ENCODE assay signal across 1 cellular context in the genomic region with DNA sequence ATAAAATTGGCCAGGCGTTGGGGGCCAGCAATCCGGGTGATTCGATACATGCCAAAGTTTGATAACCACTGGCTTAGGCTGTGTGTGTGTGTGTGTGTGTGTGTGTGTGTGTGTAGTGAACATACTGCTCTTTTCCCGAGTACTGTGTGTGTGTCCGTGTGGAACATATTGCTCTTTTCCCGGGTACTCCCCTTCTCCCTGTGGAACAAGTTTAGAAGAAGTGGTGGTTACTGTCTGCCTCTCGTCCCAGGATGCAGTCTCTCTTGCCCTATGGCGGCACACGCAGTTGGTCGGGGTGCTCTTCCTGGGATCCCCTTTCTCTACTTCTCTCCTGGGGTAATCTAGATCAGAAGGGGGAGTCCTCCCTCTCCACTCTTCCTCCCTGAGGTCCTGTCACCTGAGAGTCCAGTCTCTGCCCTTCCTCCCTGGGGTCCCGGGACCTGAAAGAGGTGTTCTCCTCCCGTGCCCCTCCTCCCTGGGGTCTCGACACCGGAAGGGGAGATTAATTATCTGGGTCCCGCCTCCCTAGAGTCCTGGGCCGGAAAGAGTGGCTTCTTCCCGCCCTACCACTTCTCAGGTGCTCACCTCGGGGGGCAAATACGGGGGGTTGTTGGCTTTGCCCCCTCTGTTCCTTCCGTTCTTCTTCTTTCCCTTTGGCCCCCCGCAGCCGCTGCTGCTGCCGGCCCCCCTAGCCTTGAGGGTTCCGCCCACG.
TF ChIP-seq lines count a peak whose summit lies in the region.

No MANE protein-coding gene starts in this region.

TF ChIP-seq in GM12878, 131 proteins besides CTCF, POLR2A, EP300 and RAD21 (continued from another document and continues in another):
- TF ChIP-seq NFYA (IDR thresholded peaks at IDR 0.05; ENCODE audit: borderline replicate concordance, low read depth, low read length), result no peak
- TF ChIP-seq TCF3 (IDR thresholded peaks at IDR 0.05; ENCODE audit: borderline replicate concordance, insufficient read depth, low read depth, low read length), result no peak
- no peak for TF ChIP-seq WRNIP1 (IDR thresholded peaks at IDR 0.05; ENCODE audit: borderline replicate concordance, low read depth, low read length)
- TF ChIP-seq, protein P1, sequence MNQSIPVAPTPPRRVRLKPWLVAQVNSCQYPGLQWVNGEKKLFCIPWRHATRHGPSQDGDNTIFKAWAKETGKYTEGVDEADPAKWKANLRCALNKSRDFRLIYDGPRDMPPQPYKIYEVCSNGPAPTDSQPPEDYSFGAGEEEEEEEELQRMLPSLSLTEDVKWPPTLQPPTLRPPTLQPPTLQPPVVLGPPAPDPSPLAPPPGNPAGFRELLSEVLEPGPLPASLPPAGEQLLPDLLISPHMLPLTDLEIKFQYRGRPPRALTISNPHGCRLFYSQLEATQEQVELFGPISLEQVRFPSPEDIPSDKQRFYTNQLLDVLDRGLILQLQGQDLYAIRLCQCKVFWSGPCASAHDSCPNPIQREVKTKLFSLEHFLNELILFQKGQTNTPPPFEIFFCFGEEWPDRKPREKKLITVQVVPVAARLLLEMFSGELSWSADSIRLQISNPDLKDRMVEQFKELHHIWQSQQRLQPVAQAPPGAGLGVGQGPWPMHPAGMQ (IDR thresholded peaks at IDR 0.05; ENCODE audit: borderline replicate concordance), result no peak
- TF ChIP-seq BMI1 (IDR thresholded peaks at IDR 0.05; ENCODE audit: borderline replicate concordance), result no peak
- TF ChIP-seq CBFB (IDR thresholded peaks at IDR 0.05; ENCODE audit: low read depth), result no peak
- TF ChIP-seq, protein P2, sequence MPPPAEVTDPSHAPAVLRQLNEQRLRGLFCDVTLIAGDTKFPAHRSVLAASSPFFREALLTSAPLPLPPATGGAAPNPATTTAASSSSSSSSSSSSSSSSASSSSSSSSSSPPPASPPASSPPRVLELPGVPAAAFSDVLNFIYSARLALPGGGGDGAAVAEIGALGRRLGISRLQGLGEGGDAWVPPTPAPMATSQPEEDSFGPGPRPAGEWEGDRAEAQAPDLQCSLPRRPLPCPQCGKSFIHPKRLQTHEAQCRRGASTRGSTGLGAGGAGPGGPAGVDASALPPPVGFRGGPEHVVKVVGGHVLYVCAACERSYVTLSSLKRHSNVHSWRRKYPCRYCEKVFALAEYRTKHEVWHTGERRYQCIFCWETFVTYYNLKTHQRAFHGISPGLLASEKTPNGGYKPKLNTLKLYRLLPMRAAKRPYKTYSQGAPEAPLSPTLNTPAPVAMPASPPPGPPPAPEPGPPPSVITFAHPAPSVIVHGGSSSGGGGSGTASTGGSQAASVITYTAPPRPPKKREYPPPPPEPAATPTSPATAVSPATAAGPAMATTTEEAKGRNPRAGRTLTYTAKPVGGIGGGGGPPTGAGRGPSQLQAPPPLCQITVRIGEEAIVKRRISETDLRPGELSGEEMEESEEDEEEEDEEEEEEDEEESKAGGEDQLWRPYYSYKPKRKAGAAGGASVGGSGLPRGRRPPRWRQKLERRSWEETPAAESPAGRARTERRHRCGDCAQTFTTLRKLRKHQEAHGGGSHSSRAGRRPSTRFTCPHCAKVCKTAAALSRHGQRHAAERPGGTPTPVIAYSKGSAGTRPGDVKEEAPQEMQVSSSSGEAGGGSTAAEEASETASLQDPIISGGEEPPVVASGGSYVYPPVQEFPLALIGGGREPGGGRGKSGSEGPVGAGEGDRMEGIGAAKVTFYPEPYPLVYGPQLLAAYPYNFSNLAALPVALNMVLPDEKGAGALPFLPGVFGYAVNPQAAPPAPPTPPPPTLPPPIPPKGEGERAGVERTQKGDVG (CRISPR knock-in tag; IDR thresholded peaks at IDR 0.05), result no peak
- TF ChIP-seq, protein P3, sequence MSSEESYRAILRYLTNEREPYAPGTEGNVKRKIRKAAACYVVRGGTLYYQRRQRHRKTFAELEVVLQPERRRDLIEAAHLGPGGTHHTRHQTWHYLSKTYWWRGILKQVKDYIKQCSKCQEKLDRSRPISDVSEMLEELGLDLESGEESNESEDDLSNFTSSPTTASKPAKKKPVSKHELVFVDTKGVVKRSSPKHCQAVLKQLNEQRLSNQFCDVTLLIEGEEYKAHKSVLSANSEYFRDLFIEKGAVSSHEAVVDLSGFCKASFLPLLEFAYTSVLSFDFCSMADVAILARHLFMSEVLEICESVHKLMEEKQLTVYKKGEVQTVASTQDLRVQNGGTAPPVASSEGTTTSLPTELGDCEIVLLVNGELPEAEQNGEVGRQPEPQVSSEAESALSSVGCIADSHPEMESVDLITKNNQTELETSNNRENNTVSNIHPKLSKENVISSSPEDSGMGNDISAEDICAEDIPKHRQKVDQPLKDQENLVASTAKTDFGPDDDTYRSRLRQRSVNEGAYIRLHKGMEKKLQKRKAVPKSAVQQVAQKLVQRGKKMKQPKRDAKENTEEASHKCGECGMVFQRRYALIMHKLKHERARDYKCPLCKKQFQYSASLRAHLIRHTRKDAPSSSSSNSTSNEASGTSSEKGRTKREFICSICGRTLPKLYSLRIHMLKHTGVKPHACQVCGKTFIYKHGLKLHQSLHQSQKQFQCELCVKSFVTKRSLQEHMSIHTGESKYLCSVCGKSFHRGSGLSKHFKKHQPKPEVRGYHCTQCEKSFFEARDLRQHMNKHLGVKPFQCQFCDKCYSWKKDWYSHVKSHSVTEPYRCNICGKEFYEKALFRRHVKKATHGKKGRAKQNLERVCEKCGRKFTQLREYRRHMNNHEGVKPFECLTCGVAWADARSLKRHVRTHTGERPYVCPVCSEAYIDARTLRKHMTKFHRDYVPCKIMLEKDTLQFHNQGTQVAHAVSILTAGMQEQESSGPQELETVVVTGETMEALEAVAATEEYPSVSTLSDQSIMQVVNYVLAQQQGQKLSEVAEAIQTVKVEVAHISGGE (CRISPR knock-in tag; IDR thresholded peaks at IDR 0.05), result no peak
- TF ChIP-seq MYC (IDR thresholded peaks at IDR 0.05; ENCODE audit: insufficient read depth, insufficient read length, insufficient replicate concordance, low read length, severe bottlenecking), result no peak
- TF ChIP-seq PML (IDR thresholded peaks at IDR 0.05; ENCODE audit: low read length), result no peak
- TF ChIP-seq, protein P4, sequence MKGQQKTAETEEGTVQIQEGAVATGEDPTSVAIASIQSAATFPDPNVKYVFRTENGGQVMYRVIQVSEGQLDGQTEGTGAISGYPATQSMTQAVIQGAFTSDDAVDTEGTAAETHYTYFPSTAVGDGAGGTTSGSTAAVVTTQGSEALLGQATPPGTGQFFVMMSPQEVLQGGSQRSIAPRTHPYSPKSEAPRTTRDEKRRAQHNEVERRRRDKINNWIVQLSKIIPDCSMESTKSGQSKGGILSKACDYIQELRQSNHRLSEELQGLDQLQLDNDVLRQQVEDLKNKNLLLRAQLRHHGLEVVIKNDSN (IDR thresholded peaks at IDR 0.05; ENCODE audit: borderline replicate concordance, extremely low read length, insufficient read depth, low read depth, low read length), result no peak
- TF ChIP-seq FOXM1 (IDR thresholded peaks at IDR 0.05; ENCODE audit: low read depth, low read length), result no peak
- TF ChIP-seq, protein P5, sequence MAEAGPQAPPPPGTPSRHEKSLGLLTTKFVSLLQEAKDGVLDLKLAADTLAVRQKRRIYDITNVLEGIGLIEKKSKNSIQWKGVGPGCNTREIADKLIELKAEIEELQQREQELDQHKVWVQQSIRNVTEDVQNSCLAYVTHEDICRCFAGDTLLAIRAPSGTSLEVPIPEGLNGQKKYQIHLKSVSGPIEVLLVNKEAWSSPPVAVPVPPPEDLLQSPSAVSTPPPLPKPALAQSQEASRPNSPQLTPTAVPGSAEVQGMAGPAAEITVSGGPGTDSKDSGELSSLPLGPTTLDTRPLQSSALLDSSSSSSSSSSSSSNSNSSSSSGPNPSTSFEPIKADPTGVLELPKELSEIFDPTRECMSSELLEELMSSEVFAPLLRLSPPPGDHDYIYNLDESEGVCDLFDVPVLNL (IDR thresholded peaks at IDR 0.05; ENCODE audit: low read depth, low read length), result 0 out of 2 replicates have a peak, but pooled peaks have one; percentile 38
- no peak for TF ChIP-seq CHD2 (IDR thresholded peaks at IDR 0.05; ENCODE audit: borderline replicate concordance, low read depth, low read length)
- TF ChIP-seq, protein P6, sequence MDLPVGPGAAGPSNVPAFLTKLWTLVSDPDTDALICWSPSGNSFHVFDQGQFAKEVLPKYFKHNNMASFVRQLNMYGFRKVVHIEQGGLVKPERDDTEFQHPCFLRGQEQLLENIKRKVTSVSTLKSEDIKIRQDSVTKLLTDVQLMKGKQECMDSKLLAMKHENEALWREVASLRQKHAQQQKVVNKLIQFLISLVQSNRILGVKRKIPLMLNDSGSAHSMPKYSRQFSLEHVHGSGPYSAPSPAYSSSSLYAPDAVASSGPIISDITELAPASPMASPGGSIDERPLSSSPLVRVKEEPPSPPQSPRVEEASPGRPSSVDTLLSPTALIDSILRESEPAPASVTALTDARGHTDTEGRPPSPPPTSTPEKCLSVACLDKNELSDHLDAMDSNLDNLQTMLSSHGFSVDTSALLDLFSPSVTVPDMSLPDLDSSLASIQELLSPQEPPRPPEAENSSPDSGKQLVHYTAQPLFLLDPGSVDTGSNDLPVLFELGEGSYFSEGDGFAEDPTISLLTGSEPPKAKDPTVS (IDR thresholded peaks at IDR 0.05; ENCODE audit: low read depth, low read length), result no peak
- TF ChIP-seq PAX8 (IDR thresholded peaks at IDR 0.05), result no peak
- TF ChIP-seq, protein P7, sequence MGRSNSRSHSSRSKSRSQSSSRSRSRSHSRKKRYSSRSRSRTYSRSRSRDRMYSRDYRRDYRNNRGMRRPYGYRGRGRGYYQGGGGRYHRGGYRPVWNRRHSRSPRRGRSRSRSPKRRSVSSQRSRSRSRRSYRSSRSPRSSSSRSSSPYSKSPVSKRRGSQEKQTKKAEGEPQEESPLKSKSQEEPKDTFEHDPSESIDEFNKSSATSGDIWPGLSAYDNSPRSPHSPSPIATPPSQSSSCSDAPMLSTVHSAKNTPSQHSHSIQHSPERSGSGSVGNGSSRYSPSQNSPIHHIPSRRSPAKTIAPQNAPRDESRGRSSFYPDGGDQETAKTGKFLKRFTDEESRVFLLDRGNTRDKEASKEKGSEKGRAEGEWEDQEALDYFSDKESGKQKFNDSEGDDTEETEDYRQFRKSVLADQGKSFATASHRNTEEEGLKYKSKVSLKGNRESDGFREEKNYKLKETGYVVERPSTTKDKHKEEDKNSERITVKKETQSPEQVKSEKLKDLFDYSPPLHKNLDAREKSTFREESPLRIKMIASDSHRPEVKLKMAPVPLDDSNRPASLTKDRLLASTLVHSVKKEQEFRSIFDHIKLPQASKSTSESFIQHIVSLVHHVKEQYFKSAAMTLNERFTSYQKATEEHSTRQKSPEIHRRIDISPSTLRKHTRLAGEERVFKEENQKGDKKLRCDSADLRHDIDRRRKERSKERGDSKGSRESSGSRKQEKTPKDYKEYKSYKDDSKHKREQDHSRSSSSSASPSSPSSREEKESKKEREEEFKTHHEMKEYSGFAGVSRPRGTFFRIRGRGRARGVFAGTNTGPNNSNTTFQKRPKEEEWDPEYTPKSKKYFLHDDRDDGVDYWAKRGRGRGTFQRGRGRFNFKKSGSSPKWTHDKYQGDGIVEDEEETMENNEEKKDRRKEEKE (IDR thresholded peaks at IDR 0.05), result no peak
- no peak for TF ChIP-seq RAD51 (IDR thresholded peaks at IDR 0.05)
- TF ChIP-seq TAF1 (IDR thresholded peaks at IDR 0.05; ENCODE audit: borderline replicate concordance, low read depth, low read length), result no peak
- TF ChIP-seq, protein P8, sequence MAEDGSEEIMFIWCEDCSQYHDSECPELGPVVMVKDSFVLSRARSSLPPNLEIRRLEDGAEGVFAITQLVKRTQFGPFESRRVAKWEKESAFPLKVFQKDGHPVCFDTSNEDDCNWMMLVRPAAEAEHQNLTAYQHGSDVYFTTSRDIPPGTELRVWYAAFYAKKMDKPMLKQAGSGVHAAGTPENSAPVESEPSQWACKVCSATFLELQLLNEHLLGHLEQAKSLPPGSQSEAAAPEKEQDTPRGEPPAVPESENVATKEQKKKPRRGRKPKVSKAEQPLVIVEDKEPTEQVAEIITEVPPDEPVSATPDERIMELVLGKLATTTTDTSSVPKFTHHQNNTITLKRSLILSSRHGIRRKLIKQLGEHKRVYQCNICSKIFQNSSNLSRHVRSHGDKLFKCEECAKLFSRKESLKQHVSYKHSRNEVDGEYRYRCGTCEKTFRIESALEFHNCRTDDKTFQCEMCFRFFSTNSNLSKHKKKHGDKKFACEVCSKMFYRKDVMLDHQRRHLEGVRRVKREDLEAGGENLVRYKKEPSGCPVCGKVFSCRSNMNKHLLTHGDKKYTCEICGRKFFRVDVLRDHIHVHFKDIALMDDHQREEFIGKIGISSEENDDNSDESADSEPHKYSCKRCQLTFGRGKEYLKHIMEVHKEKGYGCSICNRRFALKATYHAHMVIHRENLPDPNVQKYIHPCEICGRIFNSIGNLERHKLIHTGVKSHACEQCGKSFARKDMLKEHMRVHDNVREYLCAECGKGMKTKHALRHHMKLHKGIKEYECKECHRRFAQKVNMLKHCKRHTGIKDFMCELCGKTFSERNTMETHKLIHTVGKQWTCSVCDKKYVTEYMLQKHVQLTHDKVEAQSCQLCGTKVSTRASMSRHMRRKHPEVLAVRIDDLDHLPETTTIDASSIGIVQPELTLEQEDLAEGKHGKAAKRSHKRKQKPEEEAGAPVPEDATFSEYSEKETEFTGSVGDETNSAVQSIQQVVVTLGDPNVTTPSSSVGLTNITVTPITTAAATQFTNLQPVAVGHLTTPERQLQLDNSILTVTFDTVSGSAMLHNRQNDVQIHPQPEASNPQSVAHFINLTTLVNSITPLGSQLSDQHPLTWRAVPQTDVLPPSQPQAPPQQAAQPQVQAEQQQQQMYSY (CRISPR knock-in tag; IDR thresholded peaks at IDR 0.05), result no peak
- TF ChIP-seq TCF12 (IDR thresholded peaks at IDR 0.05; ENCODE audit: low read depth, low read length), result no peak
- no peak for TF ChIP-seq ATF7 (IDR thresholded peaks at IDR 0.05; ENCODE audit: low read depth)
- peak; percentile 82 for TF ChIP-seq HDGF (IDR thresholded peaks at IDR 0.05)
- TF ChIP-seq IRF4 (IDR thresholded peaks at IDR 0.05; ENCODE audit: low read depth, low read length), result no peak
- TF ChIP-seq POLR2AphosphoS2 (IDR thresholded peaks at IDR 0.05; ENCODE audit: low read depth, low read length), result 0 out of 2 replicates have a peak, but pooled peaks have one; percentile 25
- TF ChIP-seq, protein P9, sequence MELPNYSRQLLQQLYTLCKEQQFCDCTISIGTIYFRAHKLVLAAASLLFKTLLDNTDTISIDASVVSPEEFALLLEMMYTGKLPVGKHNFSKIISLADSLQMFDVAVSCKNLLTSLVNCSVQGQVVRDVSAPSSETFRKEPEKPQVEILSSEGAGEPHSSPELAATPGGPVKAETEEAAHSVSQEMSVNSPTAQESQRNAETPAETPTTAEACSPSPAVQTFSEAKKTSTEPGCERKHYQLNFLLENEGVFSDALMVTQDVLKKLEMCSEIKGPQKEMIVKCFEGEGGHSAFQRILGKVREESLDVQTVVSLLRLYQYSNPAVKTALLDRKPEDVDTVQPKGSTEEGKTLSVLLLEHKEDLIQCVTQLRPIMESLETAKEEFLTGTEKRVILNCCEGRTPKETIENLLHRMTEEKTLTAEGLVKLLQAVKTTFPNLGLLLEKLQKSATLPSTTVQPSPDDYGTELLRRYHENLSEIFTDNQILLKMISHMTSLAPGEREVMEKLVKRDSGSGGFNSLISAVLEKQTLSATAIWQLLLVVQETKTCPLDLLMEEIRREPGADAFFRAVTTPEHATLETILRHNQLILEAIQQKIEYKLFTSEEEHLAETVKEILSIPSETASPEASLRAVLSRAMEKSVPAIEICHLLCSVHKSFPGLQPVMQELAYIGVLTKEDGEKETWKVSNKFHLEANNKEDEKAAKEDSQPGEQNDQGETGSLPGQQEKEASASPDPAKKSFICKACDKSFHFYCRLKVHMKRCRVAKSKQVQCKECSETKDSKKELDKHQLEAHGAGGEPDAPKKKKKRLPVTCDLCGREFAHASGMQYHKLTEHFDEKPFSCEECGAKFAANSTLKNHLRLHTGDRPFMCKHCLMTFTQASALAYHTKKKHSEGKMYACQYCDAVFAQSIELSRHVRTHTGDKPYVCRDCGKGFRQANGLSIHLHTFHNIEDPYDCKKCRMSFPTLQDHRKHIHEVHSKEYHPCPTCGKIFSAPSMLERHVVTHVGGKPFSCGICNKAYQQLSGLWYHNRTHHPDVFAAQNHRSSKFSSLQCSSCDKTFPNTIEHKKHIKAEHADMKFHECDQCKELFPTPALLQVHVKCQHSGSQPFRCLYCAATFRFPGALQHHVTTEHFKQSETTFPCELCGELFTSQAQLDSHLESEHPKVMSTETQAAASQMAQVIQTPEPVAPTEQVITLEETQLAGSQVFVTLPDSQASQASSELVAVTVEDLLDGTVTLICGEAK (IDR thresholded peaks at IDR 0.05; ENCODE audit: borderline replicate concordance), result no peak
- no peak for TF ChIP-seq ASH2L (IDR thresholded peaks at IDR 0.05; ENCODE audit: borderline replicate concordance, low read depth)
